Comparison of ENCODE assay signal across 11 cellular contexts in genomic region chr12:111359231-111359913, GRCh38. TPM values are rescaled to one million over a fixed set of nuclear protein-coding genes. Genes with fewer than 3 reads are reported as not detected.
DNase-seq lines count a peak whose midpoint lies in the region; ATAC-seq and TF ChIP-seq lines count a peak whose summit lies in the region.
"Had no signal": no experiment of that assay in that cellular context is flagged by ENCODE, and none has a peak within 500 bp of the region (broad histone marks: within the 10 kb centered on the region; RNA-seq: fewer than 3 reads in every experiment).

No MANE protein-coding gene starts in this region.

- no peaks in the 10 kb centered on the region for H3K27me3 ChIP-seq in Karpas-422 (ENCODE audit: low read length)

- no peak overlapping the region for H3K4me3 ChIP-seq in Karpas-422 (ENCODE audit: low read length)

- H3K4me2 ChIP-seq in Karpas-422 (ENCODE audit: low read depth, low read length, poor library complexity, severe bottlenecking) = no peak overlapping the region

- H3K27ac Mint-ChIP-seq in activated T-helper 17 cell treated with anti-CD3 and anti-CD28 coated beads, Interleukin-2, amount 50 U/mL, for 72 hours = peak overlapping the region; percentile 49

- H3K36me3 ChIP-seq in Karpas-422 (ENCODE audit: insufficient read depth, low read length) = no peaks in the 10 kb centered on the region
- H3K36me3 ChIP-seq: neutrophil had no signal

- peaks cover 5% of the 10 kb centered on the region for H3K36me3 Mint-ChIP-seq in activated T-helper 17 cell treated with anti-CD3 and anti-CD28 coated beads, Interleukin-2, amount 50 U/mL, for 72 hours (ENCODE audit: low read depth)

- no peaks in the 10 kb centered on the region for H3K9me2 ChIP-seq in Karpas-422 (replicated peaks; ENCODE audit: insufficient read depth, low read length)

- in situ Hi-C loops in GM13976 (cut with MboI; ENCODE audit: low sequenced_read_pairs, unreplicated experiment) = no loop called here

- no peaks in the 10 kb centered on the region for H3K9me3 Mint-ChIP-seq in activated T-helper 17 cell treated with anti-CD3 and anti-CD28 coated beads, Interleukin-2, amount 50 U/mL, for 72 hours

- DNase-seq in Daoy (ENCODE audit: low read depth) (peak; percentile 28), RPMI7951 (ENCODE audit: low read depth) (peak; percentile 71), GM13976 (ENCODE audit: low spot score) (no peak), 8988T (no peak), Karpas-422 (no peak)
- DNase-seq in stimulated activated CD4-positive, alpha-beta T cell treated with anti-CD3 and anti-CD28 coated beads, Interleukin-12 subunit alpha, Interleukin-12 subunit beta, amount 100 ng/mL, for 48 hours (ENCODE audit: low read depth in 2 of 3, low spot score in 1 of 3) = peak; percentile 44 to 47 (median 46)
- DNase-seq: activated gamma-delta T cell, NCI-H2081 had no signal

- peak overlapping the region; percentile 35 for H3K4me3 Mint-ChIP-seq in activated T-helper 17 cell treated with anti-CD3 and anti-CD28 coated beads, Interleukin-2, amount 50 U/mL, for 72 hours

- no peak for TF ChIP-seq CTCF in GM13976 (IDR thresholded peaks at IDR 0.05; ENCODE audit: borderline replicate concordance, control extremely low read depth, extremely low read depth, insufficient read depth, missing control alignments)

- no peak overlapping the region for H2AFZ ChIP-seq in Karpas-422 (ENCODE audit: low read length)

- ATAC-seq in activated T-helper 17 cell treated with anti-CD3 and anti-CD28 coated beads, Interleukin-2, amount 50 U/mL, for 72 hours (replicated peaks) = peak; percentile 97
- ATAC-seq in GM19452 (IDR thresholded peaks at IDR 0.05; ENCODE audit: unreplicated experiment) = no peak

- H3K4me1 ChIP-seq in Karpas-422 (ENCODE audit: low read length) = peaks cover 8% of the 10 kb centered on the region

- no peaks in the 10 kb centered on the region for H3K9me3 ChIP-seq in Karpas-422 (ENCODE audit: low read length)
- H3K9me3 ChIP-seq: neutrophil had no signal

- H4K20me1 ChIP-seq in Karpas-422 (ENCODE audit: insufficient read depth, low read depth, low read length) = no peaks in the 10 kb centered on the region

- peaks cover 16% of the 10 kb centered on the region for H3K4me1 Mint-ChIP-seq in activated T-helper 17 cell treated with anti-CD3 and anti-CD28 coated beads, Interleukin-2, amount 50 U/mL, for 72 hours

- H3K27me3 Mint-ChIP-seq in activated T-helper 17 cell treated with anti-CD3 and anti-CD28 coated beads, Interleukin-2, amount 50 U/mL, for 72 hours = peaks cover 4% of the 10 kb centered on the region

- no peak overlapping the region for H3K9ac ChIP-seq in Karpas-422 (ENCODE audit: low read length)

- no peaks in the 10 kb centered on the region for H3K79me2 ChIP-seq in Karpas-422 (ENCODE audit: low read length)

- no peak overlapping the region for H3K27ac ChIP-seq in Karpas-422 (ENCODE audit: low read length)
- H3K27ac ChIP-seq: neutrophil had no signal

RNA-seq across cellular contexts. Expression of gene PHETA1, which starts 9.5 kb away (rescaled TPM):
- total RNA-seq in Daoy (2014; rRNA removed; shearing (Covaris generic)) = 6.3 and 11.8 TPM in 2 replicates
- total RNA-seq in RPMI7951 (2014; rRNA removed; shearing (Covaris generic)) = 2.3 and 6.8 TPM in 2 replicates
- total RNA-seq in activated T-helper 17 cell treated with anti-CD3 and anti-CD28 coated beads, Interleukin-2, amount 50 U/mL, for 72 hours = 1 to 10 TPM; 1.1 to 1.2 TPM
- total RNA-seq in Karpas-422 (2014; rRNA removed; shearing (Covaris generic); ENCODE audit: low replicate concordance) = 0.11 and 0.61 TPM in 2 replicates

RNA-seq across cellular contexts. Expression of gene SH2B3, which starts 46.4 kb away (rescaled TPM):
- 28.7 and 41.9 TPM in 2 replicates for total RNA-seq in Daoy (2014; rRNA removed; shearing (Covaris generic))
- total RNA-seq in RPMI7951 (2014; rRNA removed; shearing (Covaris generic)) = 99.7 and 105 TPM in 2 replicates
- total RNA-seq in activated T-helper 17 cell treated with anti-CD3 and anti-CD28 coated beads, Interleukin-2, amount 50 U/mL, for 72 hours = 10 to 100 TPM in 1 of 2 donors, 1 to 10 TPM in 1; 8.5 to 12.1 TPM
- 16.7 and 20.8 TPM in 2 replicates for total RNA-seq in Karpas-422 (2014; rRNA removed; shearing (Covaris generic); ENCODE audit: low replicate concordance)

Comparison
In these comparisons a context has a peak if more than half of its experiments do, and no peak if none do; other contexts are left out.
1. DNase-seq: peak in Daoy (single experiment), RPMI7951 (single experiment) and stimulated activated CD4-positive, alpha-beta T cell treated with anti-CD3 and anti-CD28 coated beads, Interleukin-12 subunit alpha, Interleukin-12 subunit beta, amount 100 ng/mL, for 48 hours (3 of 3); none in GM13976 (single experiment), 8988T (single experiment) and Karpas-422 (single experiment).